Comparison of ENCODE assay signal across 8 cellular contexts in the genomic region with DNA sequence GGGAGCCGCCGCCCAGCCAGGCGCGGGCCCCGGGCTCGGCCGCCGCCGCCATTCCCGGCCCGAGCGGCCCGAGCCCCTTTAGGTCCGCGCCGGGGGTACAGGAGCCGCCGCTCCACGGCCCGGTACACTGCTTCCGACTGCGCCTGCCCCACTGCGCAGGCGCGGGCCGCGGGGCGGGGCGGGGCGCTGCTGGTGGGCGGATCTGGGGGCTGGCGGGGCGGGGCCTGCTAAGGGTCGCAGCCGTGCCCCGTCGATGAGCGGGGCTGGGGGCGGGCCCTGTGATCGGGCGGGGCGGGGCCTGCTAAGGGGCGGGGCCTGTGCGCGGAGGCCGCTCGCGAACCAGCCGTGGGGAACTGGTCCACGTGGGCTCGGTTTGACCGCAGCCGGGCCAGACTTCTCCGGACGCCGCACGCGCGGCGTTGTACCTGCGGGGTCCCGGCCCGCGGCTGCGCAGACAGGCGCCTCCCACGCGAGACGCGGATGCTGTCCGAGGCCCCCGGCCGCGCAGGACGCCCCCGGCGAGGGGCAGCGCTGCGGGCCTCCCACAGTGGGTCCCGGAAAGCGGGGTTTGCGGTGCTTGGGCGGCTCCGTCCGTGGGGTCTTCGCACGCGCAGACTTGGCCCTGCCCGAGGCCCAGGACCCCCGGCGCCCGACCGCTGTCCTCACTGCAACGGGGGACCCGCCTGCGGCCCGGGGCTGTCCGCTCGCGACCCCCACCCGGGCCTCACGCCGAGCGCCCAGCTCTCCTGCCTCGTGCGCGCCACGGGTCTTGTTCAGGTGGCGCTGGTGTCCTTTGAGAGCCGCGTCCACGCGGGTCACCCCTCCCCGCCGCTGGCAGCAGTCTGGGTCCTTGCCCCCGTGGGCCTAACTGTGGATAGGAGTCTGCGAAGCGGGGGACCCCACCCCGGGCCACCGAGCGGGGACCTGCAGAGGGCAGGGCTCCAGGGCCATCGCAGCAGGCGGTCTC. TPM values are rescaled to one million over a fixed set of nuclear protein-coding genes. Genes with fewer than 3 reads are reported as not detected.
DNase-seq lines count a peak whose midpoint lies in the region; ATAC-seq and TF ChIP-seq lines count a peak whose summit lies in the region.

A gene with protein sequence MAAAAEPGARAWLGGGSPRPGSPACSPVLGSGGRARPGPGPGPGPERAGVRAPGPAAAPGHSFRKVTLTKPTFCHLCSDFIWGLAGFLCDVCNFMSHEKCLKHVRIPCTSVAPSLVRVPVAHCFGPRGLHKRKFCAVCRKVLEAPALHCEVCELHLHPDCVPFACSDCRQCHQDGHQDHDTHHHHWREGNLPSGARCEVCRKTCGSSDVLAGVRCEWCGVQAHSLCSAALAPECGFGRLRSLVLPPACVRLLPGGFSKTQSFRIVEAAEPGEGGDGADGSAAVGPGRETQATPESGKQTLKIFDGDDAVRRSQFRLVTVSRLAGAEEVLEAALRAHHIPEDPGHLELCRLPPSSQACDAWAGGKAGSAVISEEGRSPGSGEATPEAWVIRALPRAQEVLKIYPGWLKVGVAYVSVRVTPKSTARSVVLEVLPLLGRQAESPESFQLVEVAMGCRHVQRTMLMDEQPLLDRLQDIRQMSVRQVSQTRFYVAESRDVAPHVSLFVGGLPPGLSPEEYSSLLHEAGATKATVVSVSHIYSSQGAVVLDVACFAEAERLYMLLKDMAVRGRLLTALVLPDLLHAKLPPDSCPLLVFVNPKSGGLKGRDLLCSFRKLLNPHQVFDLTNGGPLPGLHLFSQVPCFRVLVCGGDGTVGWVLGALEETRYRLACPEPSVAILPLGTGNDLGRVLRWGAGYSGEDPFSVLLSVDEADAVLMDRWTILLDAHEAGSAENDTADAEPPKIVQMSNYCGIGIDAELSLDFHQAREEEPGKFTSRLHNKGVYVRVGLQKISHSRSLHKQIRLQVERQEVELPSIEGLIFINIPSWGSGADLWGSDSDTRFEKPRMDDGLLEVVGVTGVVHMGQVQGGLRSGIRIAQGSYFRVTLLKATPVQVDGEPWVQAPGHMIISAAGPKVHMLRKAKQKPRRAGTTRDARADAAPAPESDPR (minus strand): TSS at position 139 of the 967 bp plus-strand sequence. CDS start 87 bp downstream, at position 52.

- TF ChIP-seq POLR2A in GM15510 (IDR thresholded peaks at IDR 0.05; ENCODE audit: borderline replicate concordance, extremely low read depth, insufficient read length), result peak; percentile 73

- peaks cover 13 to 20% (median 16%) of the 10 kb centered on the region in 4 donors for H3K4me1 ChIP-seq in liver (ENCODE audit: control insufficient read depth in 4 of 4, insufficient read depth in 4 of 4, low read length in 3 of 4)

- DNase-seq in NCI-H2196 (lab: John Stamatoyannopoulos, UW; ENCODE audit: unreplicated experiment) (peak; percentile 66), dermis blood vessel endothelial cell (peak; percentile 91)
- peak; percentile 86 for DNase-seq in activated CD4-positive, alpha-beta T cell treated with anti-CD3 and anti-CD28 coated beads, Interleukin-2, amount 50 U/mL, for 1 hour
- peak; percentile 82 for DNase-seq in stimulated activated CD4-positive, alpha-beta T cell treated with anti-CD3 and anti-CD28 coated beads, Interleukin-2, amount 100 ng/mL, for 4 hours (ENCODE audit: low read depth)

- WGBS in liver, result 27% methylated on average over 123 of the region's 123 CpGs

- no peak within 1 kb of the TSS for H3K27ac ChIP-seq in liver (ENCODE audit: low read depth in 1 of 2, low read length in 2 of 2)

- no peaks in the 10 kb centered on the region for H3K9me3 ChIP-seq in liver (ENCODE audit: control insufficient read depth in 4 of 4, low read length in 3 of 4)

- H3K27me3 ChIP-seq in liver (ENCODE audit: control insufficient read depth in 4 of 4, insufficient read depth in 4 of 4, low read length in 3 of 4), result no peaks in the 10 kb centered on the region

- peak; percentile 77 for ATAC-seq in HG02798 (IDR thresholded peaks at IDR 0.05; ENCODE audit: poor library complexity, unreplicated experiment)
- ATAC-seq in HG03469 (IDR thresholded peaks at IDR 0.05; ENCODE audit: unreplicated experiment), result no peak

- no peak for TF ChIP-seq RAD21 in liver (IDR thresholded peaks at IDR 0.05)

- peak within 1 kb of the TSS; percentile 66 to 93 (median 78) for H3K4me3 ChIP-seq in liver (ENCODE audit: low read depth in 1 of 3, low read length in 3 of 3)

- no peak for TF ChIP-seq CTCF in liver (IDR thresholded peaks at IDR 0.05; ENCODE audit: low read depth, low read length, missing input control)

- peak within 1 kb of the TSS in 1 of 2 donors; percentile 27 for H3K9ac ChIP-seq in liver (ENCODE audit: low read depth in 1 of 2, low read length in 2 of 2)

- no peaks in the 10 kb centered on the region for H3K36me3 ChIP-seq in liver (ENCODE audit: control insufficient read depth in 4 of 4, insufficient read depth in 3 of 4, low read depth in 1 of 4, low read length in 3 of 4)

TF ChIP-seq in liver, 16 proteins besides CTCF, POLR2A, EP300 and RAD21:
- TF ChIP-seq FOXA1 (IDR thresholded peaks at IDR 0.05) (no peak), YY1 (IDR thresholded peaks at IDR 0.05) (no peak), EGR1 (IDR thresholded peaks at IDR 0.05; ENCODE audit: low read depth in 2 of 2) (no peak), HNF4G (IDR thresholded peaks at IDR 0.05) (no peak), RXRA (IDR thresholded peaks at IDR 0.05) (no peak), NR2F2 (IDR thresholded peaks at IDR 0.05) (no peak)
- TF ChIP-seq, protein P1, sequence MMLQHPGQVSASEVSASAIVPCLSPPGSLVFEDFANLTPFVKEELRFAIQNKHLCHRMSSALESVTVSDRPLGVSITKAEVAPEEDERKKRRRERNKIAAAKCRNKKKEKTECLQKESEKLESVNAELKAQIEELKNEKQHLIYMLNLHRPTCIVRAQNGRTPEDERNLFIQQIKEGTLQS (IDR thresholded peaks at IDR 0.05), result no peak
- TF ChIP-seq, protein P2, sequence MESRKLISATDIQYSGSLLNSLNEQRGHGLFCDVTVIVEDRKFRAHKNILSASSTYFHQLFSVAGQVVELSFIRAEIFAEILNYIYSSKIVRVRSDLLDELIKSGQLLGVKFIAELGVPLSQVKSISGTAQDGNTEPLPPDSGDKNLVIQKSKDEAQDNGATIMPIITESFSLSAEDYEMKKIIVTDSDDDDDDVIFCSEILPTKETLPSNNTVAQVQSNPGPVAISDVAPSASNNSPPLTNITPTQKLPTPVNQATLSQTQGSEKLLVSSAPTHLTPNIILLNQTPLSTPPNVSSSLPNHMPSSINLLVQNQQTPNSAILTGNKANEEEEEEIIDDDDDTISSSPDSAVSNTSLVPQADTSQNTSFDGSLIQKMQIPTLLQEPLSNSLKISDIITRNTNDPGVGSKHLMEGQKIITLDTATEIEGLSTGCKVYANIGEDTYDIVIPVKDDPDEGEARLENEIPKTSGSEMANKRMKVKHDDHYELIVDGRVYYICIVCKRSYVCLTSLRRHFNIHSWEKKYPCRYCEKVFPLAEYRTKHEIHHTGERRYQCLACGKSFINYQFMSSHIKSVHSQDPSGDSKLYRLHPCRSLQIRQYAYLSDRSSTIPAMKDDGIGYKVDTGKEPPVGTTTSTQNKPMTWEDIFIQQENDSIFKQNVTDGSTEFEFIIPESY (IDR thresholded peaks at IDR 0.05), result no peak
- TF ChIP-seq, protein P3, sequence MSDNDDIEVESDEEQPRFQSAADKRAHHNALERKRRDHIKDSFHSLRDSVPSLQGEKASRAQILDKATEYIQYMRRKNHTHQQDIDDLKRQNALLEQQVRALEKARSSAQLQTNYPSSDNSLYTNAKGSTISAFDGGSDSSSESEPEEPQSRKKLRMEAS (IDR thresholded peaks at IDR 0.05), result no peak

RNA-seq across cellular contexts. Expression of the gene that starts here (rescaled TPM):
- 28.2 and 28.9 TPM in 2 replicates for total RNA-seq in dermis blood vessel endothelial cell
- 1 to 10 TPM; 2.4 to 8.8 TPM for total RNA-seq in liver
- 1 to 10 TPM; 1.5 to 4.8 TPM for polyA plus RNA-seq in liver
